ENCODE assay signal across 24 cellular contexts in genomic region chr14:25134184-25134583, GRCh38.
DNase-seq lines count a peak whose midpoint lies in the region; ATAC-seq and TF ChIP-seq lines count a peak whose summit lies in the region.
"Had no signal": no experiment of that assay in that cellular context is flagged by ENCODE, and none has a peak within 500 bp of the region (broad histone marks: within the 10 kb centered on the region; RNA-seq: fewer than 3 reads in every experiment).

No MANE protein-coding gene starts in this region.

- H3K27ac ChIP-seq in GM23338 (ENCODE audit: low read depth) (no peak overlapping the region), trophoblast cell (ENCODE audit: low read depth, low read length) (no peak overlapping the region)
- H3K27ac ChIP-seq: 22Rv1; A549; BLaER1 treated with 17β-estradiol and CSF1 and Interleukin-3, amounts not matched to agents 10 nM and 100 nM; C4-2B had no signal

- H3K27ac Mint-ChIP-seq in activated CD4-positive, alpha-beta T cell treated with anti-CD3 and anti-CD28 coated beads, Interleukin-2, amount 10 ng/mL, durations not matched to agents 24 days and 14 days = no peak overlapping the region
- H3K27ac Mint-ChIP-seq in GM23338 = no peak overlapping the region
- H3K27ac Mint-ChIP-seq: B cell; CD4-positive, alpha-beta T cell; CD8-positive, alpha-beta T cell had no signal

- intact Hi-C loops in activated CD4-positive, alpha-beta T cell treated with anti-CD3 and anti-CD28 coated beads, Interleukin-2, amount 10 ng/mL, durations not matched to agents 24 days and 14 days (cut with micrococcal nuclease) = no loop called here

- no peaks in the 10 kb centered on the region for H3K36me3 ChIP-seq in GM23338 (ENCODE audit: insufficient read depth)
- no peaks in the 10 kb centered on the region for H3K36me3 ChIP-seq in trophoblast cell (ENCODE audit: control insufficient read depth in 1 of 2, insufficient read depth in 2 of 2, low read length in 2 of 2)
- H3K36me3 ChIP-seq: BLaER1 treated with 17β-estradiol and CSF1 and Interleukin-3, amounts not matched to agents 10 nM and 100 nM had no signal

- H3K9me2 ChIP-seq in GM23338 (ENCODE audit: insufficient read depth) = no peaks in the 10 kb centered on the region

- H3K4me2 ChIP-seq in GM23338 (no peak overlapping the region), trophoblast cell (ENCODE audit: low read length) (no peak overlapping the region)
- H3K4me2 ChIP-seq: A549; BLaER1 treated with 17β-estradiol and CSF1 and Interleukin-3, amounts not matched to agents 10 nM and 100 nM had no signal

- no peaks in the 10 kb centered on the region for H4K20me1 ChIP-seq in GM23338 (replicated peaks; ENCODE audit: insufficient read depth)
- H4K20me1 ChIP-seq: BLaER1 treated with 17β-estradiol and CSF1 and Interleukin-3, amounts not matched to agents 10 nM and 100 nM had no signal

- no peaks in the 10 kb centered on the region for H3K9me3 Mint-ChIP-seq in activated CD4-positive, alpha-beta T cell treated with anti-CD3 and anti-CD28 coated beads, Interleukin-2, amount 10 ng/mL, durations not matched to agents 24 days and 14 days
- peaks cover 11% of the 10 kb centered on the region; the same call in 2 of the 3 replicates for H3K9me3 Mint-ChIP-seq in GM23338
- H3K9me3 Mint-ChIP-seq: CD4-positive, alpha-beta T cell; CD8-positive, alpha-beta T cell had no signal

- H3K14ac ChIP-seq in trophoblast cell (ENCODE audit: low read length) = no peak overlapping the region

- WGBS in trophoblast cell (ENCODE audit: extremely low coverage, insufficient coverage, insufficient read length) = no CpG with 5 or more reads among the region's 5 CpGs

- H2AFZ ChIP-seq in GM23338 = peak overlapping the region; percentile 56; the same call in 1 of the 2 replicates
- H2AFZ ChIP-seq in trophoblast cell (ENCODE audit: insufficient read depth, low read length, poor library complexity) = no peak overlapping the region

- H3K79me2 ChIP-seq in GM23338 (replicated peaks; ENCODE audit: insufficient read depth) = no peaks in the 10 kb centered on the region
- H3K79me2 ChIP-seq in trophoblast cell (ENCODE audit: control insufficient read depth, insufficient read depth, low read length, poor library complexity) = no peaks in the 10 kb centered on the region

- H3K27me3 Mint-ChIP-seq in activated CD4-positive, alpha-beta T cell treated with anti-CD3 and anti-CD28 coated beads, Interleukin-2, amount 10 ng/mL, durations not matched to agents 24 days and 14 days = peaks cover 17% of the 10 kb centered on the region
- H3K27me3 Mint-ChIP-seq in GM23338 (ENCODE audit: insufficient read depth, low read depth, poor library complexity) = peaks cover 8% of the 10 kb centered on the region

- no peaks in the 10 kb centered on the region for H3K4me1 ChIP-seq in GM23338 (ENCODE audit: insufficient read depth)
- peaks cover 0 to 2% of the 10 kb centered on the region in 2 experiments for H3K4me1 ChIP-seq in trophoblast cell (ENCODE audit: control insufficient read depth in 1 of 2, insufficient read depth in 2 of 2, low read length in 2 of 2)
- H3K4me1 ChIP-seq: A549, Caco-2 had no signal

- H3K4ac ChIP-seq in trophoblast cell (ENCODE audit: low read depth, low read length) = no peak overlapping the region

- no peak overlapping the region for H3K18ac ChIP-seq in trophoblast cell (ENCODE audit: low read length)

- H4K8ac ChIP-seq in trophoblast cell (ENCODE audit: low read depth, low read length) = no peak overlapping the region

- H3K79me1 ChIP-seq in trophoblast cell (ENCODE audit: low read length) = no peaks in the 10 kb centered on the region

- H3K4me3 Mint-ChIP-seq in activated CD4-positive, alpha-beta T cell treated with anti-CD3 and anti-CD28 coated beads, Interleukin-2, amount 10 ng/mL, durations not matched to agents 24 days and 14 days = no peak overlapping the region
- H3K4me3 Mint-ChIP-seq in GM23338 = no peak overlapping the region
- H3K4me3 Mint-ChIP-seq: B cell; CD4-positive, alpha-beta T cell; CD8-positive, alpha-beta T cell had no signal

- H2BK5ac ChIP-seq in trophoblast cell (ENCODE audit: low read depth, low read length, poor library complexity) = no peak overlapping the region

- TF ChIP-seq CTCF in GM23338 (conservative IDR thresholded peaks at IDR 0.05; ENCODE audit: low read depth in 2 of 2) = no peak

- no peak overlapping the region for H4K91ac ChIP-seq in trophoblast cell (ENCODE audit: low read depth, low read length)

- peaks cover 2% of the 10 kb centered on the region for H3K9me3 ChIP-seq in trophoblast cell (ENCODE audit: insufficient read depth, low read depth, low read length)
- H3K9me3 ChIP-seq: A549, Caco-2 had no signal

- no peak overlapping the region for H2BK120ac ChIP-seq in trophoblast cell (ENCODE audit: insufficient read depth, low read length, poor library complexity)

- no peak for ATAC-seq in GM23338
- ATAC-seq: A549; CD8-positive, alpha-beta T cell; GM12878 had no signal

- H3K9ac ChIP-seq in trophoblast cell (ENCODE audit: low read length) = no peak overlapping the region
- H3K9ac ChIP-seq: BLaER1 treated with 17β-estradiol and CSF1 and Interleukin-3, amounts not matched to agents 10 nM and 100 nM had no signal

- no peaks in the 10 kb centered on the region for H3K36me3 Mint-ChIP-seq in activated CD4-positive, alpha-beta T cell treated with anti-CD3 and anti-CD28 coated beads, Interleukin-2, amount 10 ng/mL, durations not matched to agents 24 days and 14 days (ENCODE audit: low read depth)
- H3K36me3 Mint-ChIP-seq in GM23338 (ENCODE audit: low read depth) = no peaks in the 10 kb centered on the region
- H3K36me3 Mint-ChIP-seq: CD8-positive, alpha-beta T cell had no signal

- H3K4me3 ChIP-seq in GM23338 (no peak overlapping the region), trophoblast cell (ENCODE audit: low read depth, low read length) (no peak overlapping the region)
- H3K4me3 ChIP-seq: A549; BLaER1 treated with 17β-estradiol and CSF1 and Interleukin-3, amounts not matched to agents 10 nM and 100 nM; GM12878 had no signal

- peak; percentile 32 for DNase-seq in activated CD4-positive, alpha-beta T cell treated with anti-CD3 and anti-CD28 coated beads, Interleukin-2, amount 10 ng/mL, durations not matched to agents 24 days and 14 days
- DNase-seq in activated CD4-positive, alpha-beta T cell treated with anti-CD3 and anti-CD28 coated beads, Interleukin-2, amount 50 U/mL, for 48 hours = no peak
- DNase-seq in GM23338 (ENCODE audit: low spot score) (no peak), trophoblast cell (no peak), D341Med (ENCODE audit: low spot score) (no peak)
- no peak for DNase-seq in activated T-cell treated with anti-CD3 and anti-CD28 coated beads, Interleukin-2, amount 50 U/mL, for 48 hours
- DNase-seq: AML-193; Caco-2; Calu3; CD4-positive, alpha-beta T cell; CD8-positive, alpha-beta T cell; DMS 273 treated with DMSO at 0.1 percent for 48 hours; DMS153; DMS53; DMS79; DND-41; EL; GDM1 had no signal

- H3K4me1 Mint-ChIP-seq in activated CD4-positive, alpha-beta T cell treated with anti-CD3 and anti-CD28 coated beads, Interleukin-2, amount 10 ng/mL, durations not matched to agents 24 days and 14 days = peaks cover 6% of the 10 kb centered on the region
- H3K4me1 Mint-ChIP-seq in GM23338 = peaks cover 2% of the 10 kb centered on the region; the same call in 1 of the 3 replicates

- H3F3A ChIP-seq in GM23338 (replicated peaks; ENCODE audit: low read depth) = no peaks in the 10 kb centered on the region

- H2AK5ac ChIP-seq in trophoblast cell (ENCODE audit: low read length) = no peak overlapping the region

- H4K12ac ChIP-seq in trophoblast cell (ENCODE audit: low read depth, low read length) = no peak overlapping the region

- H3K27me3 ChIP-seq in GM23338 (ENCODE audit: insufficient read depth) = peaks cover 17% of the 10 kb centered on the region
- no peaks in the 10 kb centered on the region for H3K27me3 ChIP-seq in trophoblast cell (ENCODE audit: insufficient read depth, low read length)
- H3K27me3 ChIP-seq: BLaER1 treated with 17β-estradiol and CSF1 and Interleukin-3, amounts not matched to agents 10 nM and 100 nM had no signal

- H2BK12ac ChIP-seq in trophoblast cell (ENCODE audit: low read length) = no peak overlapping the region

- peak overlapping the region; percentile 53 for H3K23ac ChIP-seq in trophoblast cell (ENCODE audit: low read length)

TF ChIP-seq in GM23338, 12 proteins besides CTCF, POLR2A, EP300 and RAD21 (continues in another document):
- TF ChIP-seq, protein P1, sequence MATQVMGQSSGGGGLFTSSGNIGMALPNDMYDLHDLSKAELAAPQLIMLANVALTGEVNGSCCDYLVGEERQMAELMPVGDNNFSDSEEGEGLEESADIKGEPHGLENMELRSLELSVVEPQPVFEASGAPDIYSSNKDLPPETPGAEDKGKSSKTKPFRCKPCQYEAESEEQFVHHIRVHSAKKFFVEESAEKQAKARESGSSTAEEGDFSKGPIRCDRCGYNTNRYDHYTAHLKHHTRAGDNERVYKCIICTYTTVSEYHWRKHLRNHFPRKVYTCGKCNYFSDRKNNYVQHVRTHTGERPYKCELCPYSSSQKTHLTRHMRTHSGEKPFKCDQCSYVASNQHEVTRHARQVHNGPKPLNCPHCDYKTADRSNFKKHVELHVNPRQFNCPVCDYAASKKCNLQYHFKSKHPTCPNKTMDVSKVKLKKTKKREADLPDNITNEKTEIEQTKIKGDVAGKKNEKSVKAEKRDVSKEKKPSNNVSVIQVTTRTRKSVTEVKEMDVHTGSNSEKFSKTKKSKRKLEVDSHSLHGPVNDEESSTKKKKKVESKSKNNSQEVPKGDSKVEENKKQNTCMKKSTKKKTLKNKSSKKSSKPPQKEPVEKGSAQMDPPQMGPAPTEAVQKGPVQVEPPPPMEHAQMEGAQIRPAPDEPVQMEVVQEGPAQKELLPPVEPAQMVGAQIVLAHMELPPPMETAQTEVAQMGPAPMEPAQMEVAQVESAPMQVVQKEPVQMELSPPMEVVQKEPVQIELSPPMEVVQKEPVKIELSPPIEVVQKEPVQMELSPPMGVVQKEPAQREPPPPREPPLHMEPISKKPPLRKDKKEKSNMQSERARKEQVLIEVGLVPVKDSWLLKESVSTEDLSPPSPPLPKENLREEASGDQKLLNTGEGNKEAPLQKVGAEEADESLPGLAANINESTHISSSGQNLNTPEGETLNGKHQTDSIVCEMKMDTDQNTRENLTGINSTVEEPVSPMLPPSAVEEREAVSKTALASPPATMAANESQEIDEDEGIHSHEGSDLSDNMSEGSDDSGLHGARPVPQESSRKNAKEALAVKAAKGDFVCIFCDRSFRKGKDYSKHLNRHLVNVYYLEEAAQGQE (IDR thresholded peaks at IDR 0.05; ENCODE audit: unreplicated experiment) = no peak
- no peak for TF ChIP-seq EZH2phosphoT487 (IDR thresholded peaks at IDR 0.05; ENCODE audit: unreplicated experiment)
